Comparison of ENCODE assay signal across 23 cellular contexts in genomic region chr5:112413611-112414010, GRCh38.
"Had no signal": no experiment of that assay in that cellular context is flagged by ENCODE, and none has a peak within 500 bp of the region (broad histone marks: within the 10 kb centered on the region; RNA-seq: fewer than 3 reads in every experiment).

No MANE protein-coding gene starts in this region.

- H2AFZ ChIP-seq: hepatocyte had no signal

- H3K27ac ChIP-seq: hepatocyte, neutrophil, right atrium auricular region, sigmoid colon, skin epidermis, thoracic aorta had no signal

- H3K27me3 ChIP-seq: hepatocyte, right atrium auricular region, sigmoid colon had no signal

- H3K9me3 Mint-ChIP-seq: dendritic cell treated with granulocyte-macrophage colony-stimulating factor and Interleukin-4, amounts not matched to agents 40 ng/mL and 50 ng/mL, for 4 days; effector memory CD8-positive, alpha-beta T cell; naive B cell; nephron had no signal

- H3K4me3 ChIP-seq: esophagus squamous epithelium, hepatocyte, right atrium auricular region, sigmoid colon, skin epidermis, stomach, thoracic aorta had no signal

- H3K36me3 ChIP-seq: neutrophil, right atrium auricular region, sigmoid colon, stomach, thoracic aorta had no signal

- FAIRE-seq: colon, kidney, urothelium cell line had no signal

- H3K4me3 Mint-ChIP-seq: dendritic cell treated with granulocyte-macrophage colony-stimulating factor and Interleukin-4, amounts not matched to agents 40 ng/mL and 50 ng/mL, for 4 days; effector memory CD8-positive, alpha-beta T cell; naive B cell; nephron; type B pancreatic cell had no signal

- H3K4me2 ChIP-seq: hepatocyte had no signal

- DNase-seq: effector memory CD8-positive, alpha-beta T cell; esophagus squamous epithelium; foreskin fibroblast; head of caudate nucleus; kidney; mesendoderm; naive B cell; posterior cingulate gyrus; sigmoid colon; stimulated activated CD4-positive, alpha-beta T cell treated with anti-CD3 and anti-CD28 coated beads, Interleukin-2, amount 100 ng/mL, for 24 hours; stimulated activated naive CD4-positive, alpha-beta T cell; stomach; substantia nigra had no signal

- H3K27ac Mint-ChIP-seq: dendritic cell treated with granulocyte-macrophage colony-stimulating factor and Interleukin-4, amounts not matched to agents 40 ng/mL and 50 ng/mL, for 4 days; effector memory CD8-positive, alpha-beta T cell; naive B cell; nephron; type B pancreatic cell had no signal

- H3K9me3 ChIP-seq: esophagus squamous epithelium, neutrophil, right atrium auricular region, sigmoid colon, stomach, thoracic aorta had no signal
